ENCODE assay signal across 14 cellular contexts in the genomic region with DNA sequence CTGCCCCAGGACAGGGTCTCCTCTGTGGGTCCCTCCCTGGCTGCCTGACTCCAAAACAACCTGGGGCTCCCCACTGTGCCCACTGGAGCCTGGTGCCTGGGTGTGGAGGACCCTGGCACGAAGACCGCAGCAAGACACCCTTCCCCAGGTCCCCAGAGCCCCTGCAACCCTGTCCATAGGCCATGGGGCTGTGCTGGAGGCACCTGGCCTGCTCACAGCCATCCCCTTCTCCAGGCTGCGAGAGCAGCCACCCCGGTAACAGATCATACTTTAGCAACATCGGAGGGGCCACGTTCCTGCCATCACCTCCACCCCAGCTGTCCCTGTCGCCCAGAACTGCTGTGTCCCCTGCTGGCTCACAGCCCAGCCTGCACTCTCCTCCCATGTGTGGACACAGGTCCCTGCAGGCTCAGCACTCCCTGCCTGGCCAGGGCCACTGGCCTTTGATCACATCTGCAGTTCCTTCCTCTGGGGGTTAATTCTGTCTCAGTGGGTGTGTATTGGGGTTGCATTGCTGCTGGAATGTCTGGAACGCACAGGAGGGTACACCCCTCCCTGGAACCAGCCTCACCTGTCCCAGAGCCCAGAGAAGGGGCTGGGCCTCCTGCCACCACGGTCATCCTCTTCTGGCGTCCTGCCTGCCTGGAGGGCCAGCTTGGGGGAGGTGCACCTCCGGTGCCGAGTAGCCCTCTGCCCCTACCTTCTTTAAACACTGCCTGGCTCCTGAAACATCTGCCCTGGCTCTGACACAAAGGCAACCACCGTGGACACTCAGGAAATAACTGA. TPM values are rescaled to one million over a fixed set of nuclear protein-coding genes. Genes with fewer than 3 reads are reported as not detected.
DNase-seq lines count a peak whose midpoint lies in the region; ATAC-seq, FAIRE-seq and TF ChIP-seq lines count a peak whose summit lies in the region.
"Had no signal": no experiment of that assay in that cellular context is flagged by ENCODE, and none has a peak within 500 bp of the region (broad histone marks: within the 10 kb centered on the region; RNA-seq: fewer than 3 reads in every experiment).

No MANE protein-coding gene starts in this region.

- TF ChIP-seq CTCF in colonic mucosa (IDR thresholded peaks at IDR 0.05) = no peak

- H3K9ac ChIP-seq in HUES6 (ENCODE audit: low read length) (peak overlapping the region; percentile 10), colonic mucosa (ENCODE audit: low read depth in 2 of 2, low read length in 2 of 2) (no peak overlapping the region)

- FAIRE-seq in small intestine (lab: Jason Lieb, UNC) = no peak
- FAIRE-seq: HTR-8/SVneo had no signal

- H3K27ac ChIP-seq in HUES6 (ENCODE audit: low read depth, low read length) (peak overlapping the region; percentile 15; the same call in 1 of the 2 replicates), small intestine (ENCODE audit: low read depth in 1 of 2, low read length in 1 of 2) (peak overlapping the region in 1 of 2 donors; percentile 39), colonic mucosa (no peak overlapping the region)
- H3K27ac ChIP-seq: coronary artery, gastrocnemius medialis had no signal

- intact Hi-C loops in colonic mucosa (cut with DNase I) = no loop called here

- H3K27me3 ChIP-seq in HUES6 (ENCODE audit: control insufficient read depth, insufficient read depth, low read length) = no peaks in the 10 kb centered on the region
- no peaks in the 10 kb centered on the region for H3K27me3 ChIP-seq in small intestine (ENCODE audit: control insufficient read depth in 2 of 2, insufficient read depth in 2 of 2, low read length in 2 of 2)
- no peaks in the 10 kb centered on the region for H3K27me3 ChIP-seq in colonic mucosa
- H3K27me3 ChIP-seq: gastrocnemius medialis had no signal

- peaks cover 18% of the 10 kb centered on the region; the same call in 1 of the 2 replicates for H3K4me1 ChIP-seq in HUES6 (ENCODE audit: control insufficient read depth, insufficient read depth, low read length)
- peaks cover 0 to 3% of the 10 kb centered on the region in 2 donors for H3K4me1 ChIP-seq in small intestine (ENCODE audit: control insufficient read depth in 2 of 2, insufficient read depth in 1 of 2, low read depth in 1 of 2, low read length in 1 of 2)
- no peaks in the 10 kb centered on the region for H3K4me1 ChIP-seq in colonic mucosa
- H3K4me1 ChIP-seq: gastrocnemius medialis had no signal

- peak; percentile 40; the same call in 1 of the 3 replicates for ATAC-seq in SK-N-SH treated with all-trans-retinoic acid at 6 μM for 48 hours
- ATAC-seq in activated CD4-positive, CD25-positive, alpha-beta regulatory T cell treated with anti-CD3 and anti-CD28 coated beads, Interleukin-2, amount 50 U/mL, for 24 hours = no peak

- H3K9me3 ChIP-seq in HUES6 (ENCODE audit: control insufficient read depth, insufficient read depth, low read depth, low read length) (peaks cover 14% of the 10 kb centered on the region), small intestine (ENCODE audit: control insufficient read depth, low read depth) (no peaks in the 10 kb centered on the region), colonic mucosa (no peaks in the 10 kb centered on the region)

- 21 to 45% (median 33%) methylated on average over 13 of the region's 13 CpGs for WGBS in small intestine, 3 donors

- H3K4me3 ChIP-seq in HUES6 (ENCODE audit: low read depth, low read length) = no peak overlapping the region
- H3K4me3 ChIP-seq in small intestine (ENCODE audit: low read depth in 1 of 2, low read length in 2 of 2) = no peak overlapping the region
- no peak overlapping the region for H3K4me3 ChIP-seq in colonic mucosa
- H3K4me3 ChIP-seq: coronary artery, gastrocnemius medialis had no signal

- peak; percentile 77 for DNase-seq in kidney tubule cell (ENCODE audit: low spot score)
- DNase-seq in small intestine = peak; percentile 95
- DNase-seq in central memory CD4-positive, alpha-beta T cell = no peak
- DNase-seq in activated CD8-positive, alpha-beta memory T cell treated with anti-CD3 and anti-CD28 coated beads, Interleukin-2, amount 50 U/mL, for 4 hours = no peak
- DNase-seq in colonic mucosa = no peak
- DNase-seq: activated CD8-positive, alpha-beta memory T cell treated with anti-CD3 and anti-CD28 coated beads for 24 hours; CD4-positive, alpha-beta T cell; gastrocnemius medialis; NCI-H146 had no signal

- H3K36me3 ChIP-seq in HUES6 (ENCODE audit: control insufficient read depth, insufficient read depth, low read length) (peaks cover 9% of the 10 kb centered on the region), small intestine (ENCODE audit: control insufficient read depth in 2 of 2, insufficient read depth in 2 of 2, low read length in 2 of 2) (no peaks in the 10 kb centered on the region), colonic mucosa (no peaks in the 10 kb centered on the region)

TF ChIP-seq in SK-N-SH treated with all-trans-retinoic acid at 6 μM for 48 hours, 23 proteins besides CTCF, POLR2A, EP300 and RAD21:
- TF ChIP-seq SNAI2 (CRISPR knock-in tag; IDR thresholded peaks at IDR 0.05) (no peak), ZFP30 (CRISPR knock-in tag; IDR thresholded peaks at IDR 0.05) (no peak), PPARA (CRISPR knock-in tag; IDR thresholded peaks at IDR 0.05; ENCODE audit: borderline replicate concordance) (no peak), TOX (CRISPR knock-in tag; IDR thresholded peaks at IDR 0.05; ENCODE audit: borderline replicate concordance) (no peak), CSRNP3 (CRISPR knock-in tag; IDR thresholded peaks at IDR 0.05) (no peak), TSHZ2 (CRISPR knock-in tag; IDR thresholded peaks at IDR 0.05) (no peak), ZNF565 (CRISPR knock-in tag; conservative IDR thresholded peaks at IDR 0.05; ENCODE audit: low read depth) (no peak), ARNTL (CRISPR knock-in tag; IDR thresholded peaks at IDR 0.05; ENCODE audit: borderline replicate concordance, low read depth) (no peak), TCF4 (CRISPR knock-in tag; IDR thresholded peaks at IDR 0.05; ENCODE audit: borderline replicate concordance) (no peak), BACH2 (CRISPR knock-in tag; IDR thresholded peaks at IDR 0.05; ENCODE audit: borderline replicate concordance) (no peak), ZC3H10 (CRISPR knock-in tag; IDR thresholded peaks at IDR 0.05) (no peak)
TF ChIP-seq in SK-N-SH treated with all-trans-retinoic acid at 6 μM for 48 hours: peak in this region for 0.

RNA-seq across cellular contexts. Expression of gene PPL, which starts 12.2 kb away (rescaled TPM):
- 10 to 100 TPM; 11.1 to 16.1 (median 13.6) TPM for polyA plus RNA-seq in small intestine
- 10 to 100 TPM; 11.5 to 14.1 TPM for total RNA-seq in colonic mucosa
- total RNA-seq: CD4-positive, alpha-beta T cell had no signal

RNA-seq across cellular contexts. Expression of gene SEC14L5, which starts 33.3 kb away (rescaled TPM):
- under 1 TPM in 2 of 3 donors, not detected in 1; 0.16 to 0.27 TPM for polyA plus RNA-seq in small intestine
- 1 to 10 TPM in 1 of 2 donors, under 1 TPM in 1; 0.59 to 1.8 TPM for total RNA-seq in colonic mucosa
- total RNA-seq: CD4-positive, alpha-beta T cell had no signal

Comparison
In these comparisons a context has a peak if more than half of its experiments do, and no peak if none do; other contexts are left out.
1. DNase-seq: peak in kidney tubule cell (single experiment) and small intestine (single experiment); none in central memory CD4-positive, alpha-beta T cell (single experiment), activated CD8-positive, alpha-beta memory T cell treated with anti-CD3 and anti-CD28 coated beads, Interleukin-2, amount 50 U/mL, for 4 hours (single experiment) and colonic mucosa (single experiment).